Comparison of ENCODE assay signal across 28 cellular contexts in genomic region chr10:118974951-118975350, GRCh38.
"Had no signal": no experiment of that assay in that cellular context is flagged by ENCODE, and none has a peak within 500 bp of the region (broad histone marks: within the 10 kb centered on the region; RNA-seq: fewer than 3 reads in every experiment).

No MANE protein-coding gene starts in this region.

- H3K27ac Mint-ChIP-seq: dendritic cell treated with granulocyte-macrophage colony-stimulating factor and Interleukin-4, amounts not matched to agents 40 ng/mL and 50 ng/mL, for 4 days; endodermal cell; mesothelial cell of epicardium; naive B cell; natural killer cell treated with Interleukin-12 subunit alpha and Interleukin-12 subunit beta and Interleukin-15 and Interleukin-18, amount 100 ng/mL, for 72 hours; neural progenitor cell; stimulated activated memory B cell treated with anti-CD40 and anti-IgM and Interleukin-4, amounts not matched to agents 10 μg/mL and 1 μg/mL and 100 μg/mL, for 72 hours; type B pancreatic cell had no signal

- H2AFZ ChIP-seq: neural progenitor cell had no signal

- H3K4me1 ChIP-seq: colonic mucosa, neural progenitor cell, prostate gland, spleen, testis, tibial artery had no signal

- H3K4me1 Mint-ChIP-seq: endodermal cell; naive B cell; neural progenitor cell; stimulated activated memory B cell treated with anti-CD40 and anti-IgM and Interleukin-4, amounts not matched to agents 10 μg/mL and 1 μg/mL and 100 μg/mL, for 72 hours had no signal

- H3K27me3 ChIP-seq: colonic mucosa, neural progenitor cell, testis had no signal

- FAIRE-seq: frontal cortex, kidney, urothelium cell line had no signal

- H3K4me3 Mint-ChIP-seq: dendritic cell treated with granulocyte-macrophage colony-stimulating factor and Interleukin-4, amounts not matched to agents 40 ng/mL and 50 ng/mL, for 4 days; endodermal cell; mesothelial cell of epicardium; naive B cell; natural killer cell treated with Interleukin-12 subunit alpha and Interleukin-12 subunit beta and Interleukin-15 and Interleukin-18, amount 100 ng/mL, for 72 hours; neural progenitor cell; stimulated activated memory B cell treated with anti-CD40 and anti-IgM and Interleukin-4, amounts not matched to agents 10 μg/mL and 1 μg/mL and 100 μg/mL, for 72 hours; type B pancreatic cell had no signal

- H3K36me3 Mint-ChIP-seq: natural killer cell treated with Interleukin-12 subunit alpha and Interleukin-12 subunit beta and Interleukin-15 and Interleukin-18, amount 100 ng/mL, for 72 hours; neural progenitor cell; stimulated activated memory B cell treated with anti-CD40 and anti-IgM and Interleukin-4, amounts not matched to agents 10 μg/mL and 1 μg/mL and 100 μg/mL, for 72 hours; type B pancreatic cell had no signal

- ATAC-seq: esophagus mucosa; left lobe of liver; mucosa of descending colon; natural killer cell treated with Interleukin-12 subunit alpha and Interleukin-12 subunit beta and Interleukin-15 and Interleukin-18, amount 100 ng/mL, for 72 hours; right cardiac atrium; stimulated activated memory B cell treated with anti-CD40 and anti-IgM and Interleukin-4, amounts not matched to agents 10 μg/mL and 1 μg/mL and 100 μg/mL, for 72 hours; stimulated activated naive CD8-positive, alpha-beta T cell treated with anti-CD3 and anti-CD28 coated beads, Interleukin-15, Interleukin-2, amounts not matched to agents 100 U/mL and 50 U/mL, for 24 hours had no signal

- H3K9me3 ChIP-seq: colonic mucosa, prostate gland, testis had no signal

- DNase-seq: colonic mucosa; effector CD8-positive, alpha-beta T cell; hypothalamus; kidney; mesenchymal stem cell; mucosa of descending colon; naive B cell; right cardiac atrium; spleen; stimulated activated CD4-positive, alpha-beta T cell treated with anti-CD3 and anti-CD28 coated beads, Interleukin-4, amount 100 ng/mL, for 4 hours; stimulated activated naive CD8-positive, alpha-beta T cell treated with anti-CD3 and anti-CD28 coated beads, Interleukin-15, Interleukin-2, amounts not matched to agents 100 U/mL and 50 U/mL, for 24 hours; substantia nigra; testis; tibial artery had no signal

- H3K4me2 ChIP-seq: neural progenitor cell had no signal

- H3K9ac ChIP-seq: neural progenitor cell had no signal

- H3K27me3 Mint-ChIP-seq: type B pancreatic cell had no signal

- H3K36me3 ChIP-seq: colonic mucosa, neural progenitor cell, prostate gland, spleen, tibial artery had no signal

- H3K4me3 ChIP-seq: colonic mucosa, mucosa of descending colon, neural progenitor cell, prostate gland, skin epidermis, spleen, testis, tibial artery had no signal

- H3K27ac ChIP-seq: colonic mucosa, epithelial cell of prostate, neural progenitor cell, prostate gland, skin epidermis, spleen, testis, tibial artery had no signal
